In the genomic region with DNA sequence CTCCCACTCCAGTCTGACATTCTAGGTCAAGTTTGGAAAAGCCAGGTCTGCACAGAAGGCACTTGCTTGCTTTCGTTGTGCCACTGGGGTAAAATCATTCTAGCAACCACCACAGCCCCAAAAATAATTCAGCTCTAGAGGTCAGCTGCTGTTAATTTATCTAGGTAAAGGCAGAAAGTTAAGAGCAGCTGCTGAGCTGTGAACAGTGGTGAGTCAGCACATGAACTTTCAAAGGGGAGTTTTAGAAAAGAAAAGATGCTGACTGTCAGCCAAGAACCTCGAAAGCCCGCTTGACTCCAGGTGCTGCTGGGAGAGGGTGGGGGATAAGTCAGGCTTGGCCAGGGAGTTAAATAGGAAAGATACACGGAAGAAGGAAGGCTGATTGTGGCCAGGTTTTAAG, we compare ENCODE assay signal across 12 cellular contexts. TPM values are rescaled to one million over a fixed set of nuclear protein-coding genes. Genes with fewer than 3 reads are reported as not detected.
DNase-seq lines count a peak whose midpoint lies in the region; ATAC-seq and TF ChIP-seq lines count a peak whose summit lies in the region.
"Had no signal": no experiment of that assay in that cellular context is flagged by ENCODE, and none has a peak within 500 bp of the region (broad histone marks: within the 10 kb centered on the region; RNA-seq: fewer than 3 reads in every experiment).

No MANE protein-coding gene starts in this region.

- no peak for TF ChIP-seq POLR2A in vagina (IDR thresholded peaks at IDR 0.05)

- TF ChIP-seq CTCF in vagina (IDR thresholded peaks at IDR 0.05), result no peak

- H3K4me1 ChIP-seq in vagina, result no peaks in the 10 kb centered on the region

- H3K27me3 ChIP-seq in vagina, result no peaks in the 10 kb centered on the region
- H3K27me3 ChIP-seq: gastrocnemius medialis had no signal

- ATAC-seq in GM21529 (IDR thresholded peaks at IDR 0.05; ENCODE audit: unreplicated experiment), result peak; percentile 62
- ATAC-seq: gastrocnemius medialis had no signal

- H3K9me3 ChIP-seq in vagina, result no peaks in the 10 kb centered on the region
- H3K9me3 ChIP-seq: gastrocnemius medialis, thoracic aorta had no signal

- H3K36me3 ChIP-seq in vagina, result no peaks in the 10 kb centered on the region
- H3K36me3 ChIP-seq: gastrocnemius medialis, thoracic aorta had no signal

- DNase-seq in ELR (ENCODE audit: low read depth) (peak; percentile 61), NCI-H226 (peak; percentile 75), glomerular visceral epithelial cell (ENCODE audit: extremely low spot score) (peak; percentile 83), vagina (ENCODE audit: extremely low spot score in 2 of 2) (no peak), middle frontal gyrus (ENCODE audit: extremely low spot score, low spot score) (no peak), dermis blood vessel endothelial cell (no peak)
- DNase-seq: gastrocnemius medialis, NCI-H1417, occipital lobe had no signal

- intact Hi-C loops in vagina (cut with DNase I), result no loop called here

- no peak overlapping the region for H3K4me3 ChIP-seq in vagina
- H3K4me3 ChIP-seq: gastrocnemius medialis, thoracic aorta had no signal

- no peak overlapping the region for H3K27ac ChIP-seq in vagina
- H3K27ac ChIP-seq: gastrocnemius medialis, thoracic aorta had no signal

RNA-seq across cellular contexts. Expression of a gene that starts 12.7 kb away (rescaled TPM):
- total RNA-seq in vagina (not detected), dermis blood vessel endothelial cell (not detected in 2 replicates)
- total RNA-seq: activated CD8-positive, alpha-beta memory T cell treated with anti-CD3 and anti-CD28 coated beads for 36 hours; occipital lobe; thoracic aorta had no signal

RNA-seq across cellular contexts. Expression of a gene that starts 16.4 kb away (rescaled TPM):
- total RNA-seq in vagina (1.7 TPM), dermis blood vessel endothelial cell (0.68 and 0.84 TPM in 2 replicates)

RNA-seq across cellular contexts. Expression of a gene that starts 33.4 kb away (rescaled TPM):
- total RNA-seq in vagina (24.1 TPM), dermis blood vessel endothelial cell (0.05 TPM in 1 of 2 replicates, not detected in the other)
- total RNA-seq: occipital lobe had no signal

Comparison
In these comparisons a context has a peak if more than half of its experiments do, and no peak if none do; other contexts are left out.
1. DNase-seq: peak in ELR (single experiment), NCI-H226 (single experiment) and glomerular visceral epithelial cell (single experiment); none in vagina (0 of 2), middle frontal gyrus (single experiment) and dermis blood vessel endothelial cell (single experiment).
2. RNA of a gene that starts 33.4 kb away (total RNA-seq): 24.1 TPM in vagina (single experiment); 0.05 TPM in dermis blood vessel endothelial cell; every median in the first group is over 10 times any median in the second.